Comparison of ENCODE assay signal across 8 cellular contexts in genomic region chr17:79074121-79074649, GRCh38. TPM values are rescaled to one million over a fixed set of nuclear protein-coding genes. Genes with fewer than 3 reads are reported as not detected.
A peak's percentile ranks its signal among the peaks of the same experiment; 100 is the strongest.
DNase-seq lines count a peak whose midpoint lies in the region; ATAC-seq and TF ChIP-seq lines count a peak whose summit lies in the region.
"Not testable (repeated sequence)": the region's sequence is repeated elsewhere in the genome, so short reads cannot be mapped to it uniquely, and the experiment has no call there.

No MANE protein-coding gene starts in this region.

- peak overlapping the region; percentile 22 for H3K56ac ChIP-seq in mesendoderm (ENCODE audit: low read length)

- intact Hi-C loops in CD8-positive, alpha-beta T cell (cut with DNase I, micrococcal nuclease) = loop anchor here in 1 of 2 experiments (1.0 kb wide), 1 partner anchor 65 kb away; the partner anchor contains the start of gene CANT1
- intact Hi-C loops in activated CD8-positive, alpha-beta T cell treated with anti-CD3 and anti-CD28 coated beads for 36 hours (cut with micrococcal nuclease); MCF 10A (cut with micrococcal nuclease); prostate gland (cut with DNase I): not testable (repeated sequence)

- not testable (repeated sequence) for H3K79me2 ChIP-seq in mesendoderm (ENCODE audit: control insufficient read depth, insufficient read depth, low read length)

- not testable (repeated sequence) for H3K9me3 ChIP-seq in CD8-positive, alpha-beta T cell (ENCODE audit: low read length); prostate gland; thymus (ENCODE audit: control insufficient read depth)

- not testable (repeated sequence) for H3K27me3 ChIP-seq in CD8-positive, alpha-beta T cell (ENCODE audit: insufficient read depth, low read length); mesendoderm (ENCODE audit: insufficient read depth, low read length, poor library complexity); prostate gland (replicated peaks; ENCODE audit: insufficient read depth); thymus (ENCODE audit: control insufficient read depth, insufficient read depth)

- DNase-seq in CD8-positive, alpha-beta T cell; NB4 (ENCODE audit: low read depth); activated CD8-positive, alpha-beta T cell treated with anti-CD3 and anti-CD28 coated beads for 36 hours; MCF 10A (ENCODE audit: unreplicated experiment); fibroblast of pulmonary artery (ENCODE audit: low read depth); mesendoderm; prostate gland (ENCODE audit: low spot score): not testable (repeated sequence)

- H2AK5ac ChIP-seq in mesendoderm (ENCODE audit: low read length) = not testable (repeated sequence)

- CTCF ChIA-PET in CD8-positive, alpha-beta T cell (lab: Charles Lee) = interaction anchor here (0.8 to 5.7 kb wide), 4 partner anchors 8 to 318 kb away, joined by 5 to 24 read pairs (median 7); no protein-coding TSS in a partner anchor
- CTCF ChIA-PET in activated CD8-positive, alpha-beta T cell treated with anti-CD3 and anti-CD28 coated beads for 36 hours (lab: Charles Lee) = interaction anchor here (0.6 to 2.8 kb wide), 8 partner anchors 9 to 326 kb away, joined by 3 to 17 read pairs (median 6); no protein-coding TSS in a partner anchor
- CTCF ChIA-PET in MCF 10A (lab: Yijun Ruan, JAX) = interaction anchor here (0.7 to 2.1 kb wide), 5 partner anchors 9 to 326 kb away, joined by 3 to 8 read pairs (median 3); no protein-coding TSS in a partner anchor

- not testable (repeated sequence) for H3K9me3 Mint-ChIP-seq in CD8-positive, alpha-beta T cell; activated CD8-positive, alpha-beta T cell treated with anti-CD3 and anti-CD28 coated beads for 36 hours; MCF 10A (ENCODE audit: unreplicated experiment)

- BruUV-seq in MCF 10A (replicated peaks; lab: Mats Ljungman, UMichigan) = not testable (repeated sequence)

- H2BK120ac ChIP-seq in mesendoderm (ENCODE audit: low read depth, low read length) = not testable (repeated sequence)

- TF ChIP-seq CTCF in CD8-positive, alpha-beta T cell (IDR thresholded peaks at IDR 0.05); NB4 (IDR thresholded peaks at IDR 0.05; ENCODE audit: low read depth, low read length); activated CD8-positive, alpha-beta T cell treated with anti-CD3 and anti-CD28 coated beads for 36 hours (IDR thresholded peaks at IDR 0.05); MCF 10A (IDR thresholded peaks at IDR 0.05; ENCODE audit: unreplicated experiment); fibroblast of pulmonary artery (IDR thresholded peaks at IDR 0.05; ENCODE audit: low read length, missing control alignments); prostate gland (IDR thresholded peaks at IDR 0.05): not testable (repeated sequence)

- peaks cover 19% of the 10 kb centered on the region for H3K4me1 Mint-ChIP-seq in CD8-positive, alpha-beta T cell (ENCODE audit: low read depth)
- peaks cover 15% of the 10 kb centered on the region for H3K4me1 Mint-ChIP-seq in activated CD8-positive, alpha-beta T cell treated with anti-CD3 and anti-CD28 coated beads for 36 hours (ENCODE audit: low read depth)
- peaks cover 11% of the 10 kb centered on the region for H3K4me1 Mint-ChIP-seq in MCF 10A (ENCODE audit: insufficient read depth, unreplicated experiment)

- peak overlapping the region; percentile 86 for H3K4me3 Mint-ChIP-seq in CD8-positive, alpha-beta T cell
- H3K4me3 Mint-ChIP-seq in activated CD8-positive, alpha-beta T cell treated with anti-CD3 and anti-CD28 coated beads for 36 hours = peak overlapping the region; percentile 67
- H3K4me3 Mint-ChIP-seq in MCF 10A (ENCODE audit: unreplicated experiment) = peak overlapping the region; percentile 92

- H3K27me3 Mint-ChIP-seq in CD8-positive, alpha-beta T cell (ENCODE audit: low read depth); activated CD8-positive, alpha-beta T cell treated with anti-CD3 and anti-CD28 coated beads for 36 hours; MCF 10A (ENCODE audit: insufficient read depth, unreplicated experiment): not testable (repeated sequence)

- H2BK5ac ChIP-seq in mesendoderm (ENCODE audit: low read length) = not testable (repeated sequence)

- H3K4me1 ChIP-seq in CD8-positive, alpha-beta T cell (ENCODE audit: insufficient read depth, low read length) = peaks cover 16% of the 10 kb centered on the region
- not testable (repeated sequence) for H3K4me1 ChIP-seq in mesendoderm (ENCODE audit: control insufficient read depth, low read depth, low read length); prostate gland (replicated peaks); thymus (ENCODE audit: control insufficient read depth, insufficient read depth, low read length)

- ATAC-seq in CD8-positive, alpha-beta T cell; activated CD8-positive, alpha-beta T cell treated with anti-CD3 and anti-CD28 coated beads for 36 hours: not testable (repeated sequence)

- H4K5ac ChIP-seq in mesendoderm (ENCODE audit: low read length) = not testable (repeated sequence)

- H3K36me3 ChIP-seq in CD8-positive, alpha-beta T cell (ENCODE audit: insufficient read depth, low read length); mesendoderm (ENCODE audit: control insufficient read depth, insufficient read depth, low read length); prostate gland: not testable (repeated sequence)
- peaks cover 15% of the 10 kb centered on the region for H3K36me3 ChIP-seq in thymus (ENCODE audit: control insufficient read depth, insufficient read depth)

- peak overlapping the region; percentile 88 for H3K27ac Mint-ChIP-seq in CD8-positive, alpha-beta T cell
- H3K27ac Mint-ChIP-seq in activated CD8-positive, alpha-beta T cell treated with anti-CD3 and anti-CD28 coated beads for 36 hours = peak overlapping the region; percentile 52
- peak overlapping the region; percentile 67 for H3K27ac Mint-ChIP-seq in MCF 10A (ENCODE audit: low read depth, unreplicated experiment)

- not testable (repeated sequence) for H4K8ac ChIP-seq in mesendoderm (ENCODE audit: low read depth, low read length)

- H3K79me1 ChIP-seq in mesendoderm (ENCODE audit: low read length) = not testable (repeated sequence)

- WGBS in mesendoderm (ENCODE audit: extremely low coverage, insufficient coverage, low lambda C conversion rate) = no CpG with 5 or more reads among the region's 22 CpGs
- whole genome bisulfite sequencing in prostate gland = 71% methylated on average over 22 of the region's 22 CpGs
- 79% methylated on average over 22 of the region's 22 CpGs for WGBS in thymus

- H3K9ac ChIP-seq in mesendoderm (ENCODE audit: low read length) = not testable (repeated sequence)

- H3K4me2 ChIP-seq in mesendoderm (ENCODE audit: low read length) = not testable (repeated sequence)

- not testable (repeated sequence) for H3K27ac ChIP-seq in CD8-positive, alpha-beta T cell (ENCODE audit: low read depth, low read length); mesendoderm (ENCODE audit: low read depth, low read length)
- H3K27ac ChIP-seq in prostate gland (peak overlapping the region; percentile 69 to 81), thymus (ENCODE audit: low read depth) (peak overlapping the region; percentile 53)

- peaks cover 20% of the 10 kb centered on the region for H3K36me3 Mint-ChIP-seq in CD8-positive, alpha-beta T cell
- not testable (repeated sequence) for H3K36me3 Mint-ChIP-seq in activated CD8-positive, alpha-beta T cell treated with anti-CD3 and anti-CD28 coated beads for 36 hours (ENCODE audit: low read depth)
- peaks cover 20% of the 10 kb centered on the region for H3K36me3 Mint-ChIP-seq in MCF 10A (ENCODE audit: insufficient read depth, unreplicated experiment)

- peak overlapping the region; percentile 52 for H3K4me3 ChIP-seq in CD8-positive, alpha-beta T cell (ENCODE audit: low read depth, low read length)
- peak overlapping the region; percentile 1 for H3K4me3 ChIP-seq in NB4 (ENCODE audit: low read depth, low read length)
- peak overlapping the region; percentile 14 for H3K4me3 ChIP-seq in fibroblast of pulmonary artery (replicated peaks; ENCODE audit: low read depth, low read length)
- not testable (repeated sequence) for H3K4me3 ChIP-seq in mesendoderm (ENCODE audit: low read length)
- H3K4me3 ChIP-seq in prostate gland = peak overlapping the region; percentile 88 to 90
- peak overlapping the region; percentile 90 for H3K4me3 ChIP-seq in thymus (ENCODE audit: low read length)

- POLR2A ChIA-PET in CD8-positive, alpha-beta T cell (lab: Charles Lee) = interaction anchor here (0.6 to 1.9 kb wide), 6 partner anchors 9 to 327 kb away, joined by 3 to 5 read pairs (median 4); no protein-coding TSS in a partner anchor
- POLR2A ChIA-PET in activated CD8-positive, alpha-beta T cell treated with anti-CD3 and anti-CD28 coated beads for 36 hours (lab: Charles Lee) = interaction anchor here (1.2 to 1.4 kb wide), 2 partner anchors 14 to 319 kb away, joined by 3 to 4 read pairs; no protein-coding TSS in a partner anchor
- POLR2A ChIA-PET in MCF 10A (lab: Yijun Ruan, JAX) = interaction anchor here (0.7 to 1.6 kb wide), 8 partner anchors 11 to 154 kb away, joined by 3 to 7 read pairs (median 6); no protein-coding TSS in a partner anchor

- not testable (repeated sequence) for H2BK15ac ChIP-seq in mesendoderm (replicated peaks; ENCODE audit: low read depth)

- not testable (repeated sequence) for H3K23ac ChIP-seq in mesendoderm (ENCODE audit: low read length)

- peak overlapping the region; percentile 44 for H3K4ac ChIP-seq in mesendoderm (ENCODE audit: low read depth, low read length)

- not testable (repeated sequence) for TF ChIP-seq POLR2A in NB4 (IDR thresholded peaks at IDR 0.05; ENCODE audit: extremely low read depth, insufficient read length); prostate gland (IDR thresholded peaks at IDR 0.05)

- not testable (repeated sequence) for H3K18ac ChIP-seq in mesendoderm (ENCODE audit: low read length)

RNA-seq across cellular contexts. Expression of gene ENGASE, which starts 0.4 kb away (rescaled TPM):
- 10 to 100 TPM; 84.1 to 92.8 TPM for total RNA-seq in CD8-positive, alpha-beta T cell
- 10 to 100 TPM; 41.3 to 41.8 TPM for total RNA-seq in activated CD8-positive, alpha-beta T cell treated with anti-CD3 and anti-CD28 coated beads for 36 hours
- total RNA-seq in MCF 10A (2022) (34.5 and 40.3 TPM in 2 replicates), prostate gland (10 to 100 TPM; 19.4 to 45.7 TPM)
- 5.1 TPM for polyA plus RNA-seq in mesendoderm (2013, experiment 1 of 2)
- 6.1 TPM for polyA plus RNA-seq in mesendoderm (2013, experiment 2 of 2)
- 71.1 TPM for polyA plus RNA-seq in thymus

RNA-seq across cellular contexts. Expression of gene C1QTNF1, which starts 50.2 kb away (rescaled TPM):
- under 1 TPM in 1 of 2 experiments, not detected in 1; 0.78 TPM for total RNA-seq in CD8-positive, alpha-beta T cell
- under 1 TPM; 0.13 to 0.14 TPM for total RNA-seq in activated CD8-positive, alpha-beta T cell treated with anti-CD3 and anti-CD28 coated beads for 36 hours
- total RNA-seq in MCF 10A (2022) (3.0 and 3.3 TPM in 2 replicates), prostate gland (10 to 100 TPM; 16.3 to 57.9 TPM)
- polyA plus RNA-seq in mesendoderm (2013, experiment 1 of 2) = 0.49 TPM
- 0.34 TPM for polyA plus RNA-seq in mesendoderm (2013, experiment 2 of 2)
- polyA plus RNA-seq in thymus = 34.9 TPM
